9 cellular contexts compared by ENCODE assay signal in the genomic region with DNA sequence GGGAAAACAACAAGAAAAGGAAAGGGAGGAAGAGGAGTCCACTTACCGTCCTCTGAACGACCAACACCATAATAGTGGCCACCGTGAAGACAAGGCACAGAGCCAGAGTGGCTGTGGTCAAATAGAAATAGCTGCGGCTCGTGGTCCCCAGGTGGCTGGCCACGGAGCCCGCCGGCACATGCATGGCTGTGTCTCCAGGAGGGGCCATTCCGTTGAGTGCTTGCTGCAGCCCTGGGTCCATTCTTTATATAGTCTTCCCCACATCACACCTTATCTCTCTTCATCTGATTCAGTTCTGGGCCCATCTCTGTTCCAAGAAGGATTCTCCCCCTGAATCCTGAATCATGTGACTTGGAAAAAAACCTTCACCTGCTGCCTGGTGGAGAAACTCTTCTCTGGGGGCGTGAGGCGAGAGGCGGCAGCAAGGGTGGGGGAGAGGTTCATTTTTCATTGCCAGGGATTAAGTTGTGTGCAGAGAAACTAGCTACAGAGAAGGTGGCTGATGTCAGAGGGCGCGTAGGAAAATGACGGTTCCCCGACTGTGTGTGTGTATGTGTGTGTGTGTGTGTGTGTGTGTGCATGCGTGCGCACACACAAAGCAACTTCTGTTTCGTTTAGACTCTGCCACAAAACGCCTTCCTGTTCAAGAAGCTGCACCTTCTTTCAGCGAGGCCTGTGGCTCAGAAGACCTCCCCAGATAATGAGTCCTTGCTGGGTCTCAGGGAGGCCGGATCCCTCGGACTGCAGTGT. TPM values are rescaled to one million over a fixed set of nuclear protein-coding genes. Genes with fewer than 3 reads are reported as not detected.
A peak's percentile ranks its signal among the peaks of the same experiment; 100 is the strongest.
DNase-seq lines count a peak whose midpoint lies in the region; ATAC-seq and TF ChIP-seq lines count a peak whose summit lies in the region.
"Had no signal": no experiment of that assay in that cellular context is flagged by ENCODE, and none has a peak within 500 bp of the region (broad histone marks: within the 10 kb centered on the region; RNA-seq: fewer than 3 reads in every experiment).

Gene TNFSF8 (minus strand): TSS at position 529 of the 750 bp plus-strand sequence. CDS start 288 bp downstream, at position 241.

- H3K4me1 Mint-ChIP-seq in MCF 10A (ENCODE audit: insufficient read depth, unreplicated experiment) (no peaks in the 10 kb centered on the region), memory B cell (peaks cover 34% of the 10 kb centered on the region)
- H3K4me1 Mint-ChIP-seq in activated T-cell treated with anti-CD3 and anti-CD28 coated beads, Interleukin-2, amount 50 U/mL, for 4 hours (ENCODE audit: low read depth) = peaks cover 54% of the 10 kb centered on the region
- H3K4me1 Mint-ChIP-seq in stimulated activated naive CD8-positive, alpha-beta T cell treated with anti-CD3 and anti-CD28 coated beads, Interleukin-15, amount 100 ng/mL, for 72 hours = peaks cover 52% of the 10 kb centered on the region

- DNase-seq in breast epithelium (ENCODE audit: low spot score in 2 of 2) (no peak), MCF 10A (ENCODE audit: unreplicated experiment) (no peak), memory B cell (ENCODE audit: low spot score in 2 of 2) (peak; percentile 30 to 47), RWPE1 (ENCODE audit: low spot score) (no peak), epidermal melanocyte (ENCODE audit: insufficient read length, low spot score) (no peak)
- peak; percentile 77 for DNase-seq in activated T-cell treated with anti-CD3 and anti-CD28 coated beads, Interleukin-2, amount 50 U/mL, for 4 hours
- peak; percentile 68 to 82 for DNase-seq in stimulated activated naive CD8-positive, alpha-beta T cell treated with anti-CD3 and anti-CD28 coated beads, Interleukin-15, amount 100 ng/mL, for 72 hours

- no peaks in the 10 kb centered on the region for H3K36me3 ChIP-seq in breast epithelium

- H3K27me3 Mint-ChIP-seq in MCF 10A (ENCODE audit: insufficient read depth, unreplicated experiment) (peaks cover 12% of the 10 kb centered on the region), memory B cell (peaks cover 10% of the 10 kb centered on the region)
- no peaks in the 10 kb centered on the region for H3K27me3 Mint-ChIP-seq in activated T-cell treated with anti-CD3 and anti-CD28 coated beads, Interleukin-2, amount 50 U/mL, for 4 hours (ENCODE audit: low read depth)
- no peaks in the 10 kb centered on the region for H3K27me3 Mint-ChIP-seq in stimulated activated naive CD8-positive, alpha-beta T cell treated with anti-CD3 and anti-CD28 coated beads, Interleukin-15, amount 100 ng/mL, for 72 hours

- no peak for TF ChIP-seq CTCF in breast epithelium (IDR thresholded peaks at IDR 0.05)
- no peak for TF ChIP-seq CTCF in MCF 10A (IDR thresholded peaks at IDR 0.05; ENCODE audit: unreplicated experiment)
- TF ChIP-seq CTCF in RWPE1 (conservative IDR thresholded peaks at IDR 0.05; ENCODE audit: low read depth) = no peak

- no peaks in the 10 kb centered on the region for H3K36me3 Mint-ChIP-seq in MCF 10A (ENCODE audit: insufficient read depth, unreplicated experiment)
- H3K36me3 Mint-ChIP-seq in activated T-cell treated with anti-CD3 and anti-CD28 coated beads, Interleukin-2, amount 50 U/mL, for 4 hours (ENCODE audit: insufficient read depth) = peaks cover 24% of the 10 kb centered on the region
- no peaks in the 10 kb centered on the region for H3K36me3 Mint-ChIP-seq in memory B cell

- H3K9me3 Mint-ChIP-seq in MCF 10A (ENCODE audit: unreplicated experiment) = no peaks in the 10 kb centered on the region
- no peaks in the 10 kb centered on the region for H3K9me3 Mint-ChIP-seq in activated T-cell treated with anti-CD3 and anti-CD28 coated beads, Interleukin-2, amount 50 U/mL, for 4 hours
- no peaks in the 10 kb centered on the region for H3K9me3 Mint-ChIP-seq in memory B cell
- peaks cover 4 to 7% of the 10 kb centered on the region in 2 donors for H3K9me3 Mint-ChIP-seq in stimulated activated naive CD8-positive, alpha-beta T cell treated with anti-CD3 and anti-CD28 coated beads, Interleukin-15, amount 100 ng/mL, for 72 hours

- CTCF ChIA-PET in MCF 10A (lab: Yijun Ruan, JAX) = interaction anchor here (0.6 kb wide), 1 partner anchor 200 kb away, joined by 4 read pairs; no protein-coding TSS in a partner anchor
- CTCF ChIA-PET in RWPE1 (lab: Yijun Ruan, JAX) = no interaction called here

- H3K4me1 ChIP-seq in breast epithelium = no peaks in the 10 kb centered on the region

- intact Hi-C loops in breast epithelium (cut with DNase I; ENCODE audit: low total_unique reads) = no loop called here
- intact Hi-C loops in MCF 10A (cut with micrococcal nuclease) = no loop called here

- no peak within 1 kb of the TSS for H3K27ac Mint-ChIP-seq in MCF 10A (ENCODE audit: low read depth, unreplicated experiment)
- H3K27ac Mint-ChIP-seq in memory B cell = peak within 1 kb of the TSS; percentile 79
- peak within 1 kb of the TSS; percentile 99 for H3K27ac Mint-ChIP-seq in stimulated activated naive CD8-positive, alpha-beta T cell treated with anti-CD3 and anti-CD28 coated beads, Interleukin-15, amount 100 ng/mL, for 72 hours

- POLR2A ChIA-PET in MCF 10A (lab: Yijun Ruan, JAX) = no interaction called here
- POLR2A ChIA-PET in RWPE1 (lab: Yijun Ruan, JAX; ENCODE audit: low non-redundant PET) = no interaction called here

- H3K4me3 Mint-ChIP-seq in MCF 10A (ENCODE audit: unreplicated experiment) (no peak within 1 kb of the TSS), memory B cell (peak within 1 kb of the TSS; percentile 84)
- peak within 1 kb of the TSS; percentile 93 for H3K4me3 Mint-ChIP-seq in activated T-cell treated with anti-CD3 and anti-CD28 coated beads, Interleukin-2, amount 50 U/mL, for 4 hours
- peak within 1 kb of the TSS; percentile 94 to 98 for H3K4me3 Mint-ChIP-seq in stimulated activated naive CD8-positive, alpha-beta T cell treated with anti-CD3 and anti-CD28 coated beads, Interleukin-15, amount 100 ng/mL, for 72 hours

- H3K27me3 ChIP-seq in breast epithelium = no peaks in the 10 kb centered on the region

- H3K4me3 ChIP-seq in breast epithelium = peak within 1 kb of the TSS; percentile 12 to 35 (median 24)

- no peak within 1 kb of the TSS for H3K27ac ChIP-seq in breast epithelium
- H3K27ac ChIP-seq in RWPE1 = no peak within 1 kb of the TSS
- H3K27ac ChIP-seq: 22Rv1 had no signal

- TF ChIP-seq POLR2A in breast epithelium (IDR thresholded peaks at IDR 0.05) = no peak

- H3K9me3 ChIP-seq in breast epithelium = no peaks in the 10 kb centered on the region

- ATAC-seq in activated T-cell treated with anti-CD3 and anti-CD28 coated beads, Interleukin-2, amount 50 U/mL, for 4 hours = peak; percentile 81 to 86
- peak; percentile 67 for ATAC-seq in memory B cell (ENCODE audit: low read depth)
- ATAC-seq in stimulated activated naive CD8-positive, alpha-beta T cell treated with anti-CD3 and anti-CD28 coated beads, Interleukin-15, amount 100 ng/mL, for 72 hours = peak; percentile 90
- no peak for ATAC-seq in HG03469 (IDR thresholded peaks at IDR 0.05; ENCODE audit: unreplicated experiment)

- BruUV-seq in MCF 10A (replicated peaks; lab: Mats Ljungman, UMichigan) = no TSS peak

RNA-seq across cellular contexts. Expression of gene TNFSF8, which starts in this region (rescaled TPM):
- total RNA-seq in breast epithelium (1 to 10 TPM; 2.6 to 9.8 (median 4.7) TPM), MCF 10A (2022) (not detected in 2 replicates)
- total RNA-seq in activated T-cell treated with anti-CD3 and anti-CD28 coated beads, Interleukin-2, amount 50 U/mL, for 4 hours = 100 to 1,000 TPM; 130 to 192 (median 141) TPM

Comparison
In these comparisons a context has a peak if more than half of its experiments do, and no peak if none do; other contexts are left out.
1. RNA of gene TNFSF8 (total RNA-seq): 130 to 192 TPM in activated T-cell treated with anti-CD3 and anti-CD28 coated beads, Interleukin-2, amount 50 U/mL, for 4 hours; 2.6 to 9.8 TPM in breast epithelium and not detected in MCF 10A; every median in the first group is over 10 times any median in the second.
2. DNase-seq: peak in activated T-cell treated with anti-CD3 and anti-CD28 coated beads, Interleukin-2, amount 50 U/mL, for 4 hours (single experiment), memory B cell (2 of 2) and stimulated activated naive CD8-positive, alpha-beta T cell treated with anti-CD3 and anti-CD28 coated beads, Interleukin-15, amount 100 ng/mL, for 72 hours (2 of 2); none in breast epithelium (0 of 2), MCF 10A (single experiment), RWPE1 (single experiment) and epidermal melanocyte (single experiment).